ENCODE assay signal across 8 cellular contexts in the genomic region with DNA sequence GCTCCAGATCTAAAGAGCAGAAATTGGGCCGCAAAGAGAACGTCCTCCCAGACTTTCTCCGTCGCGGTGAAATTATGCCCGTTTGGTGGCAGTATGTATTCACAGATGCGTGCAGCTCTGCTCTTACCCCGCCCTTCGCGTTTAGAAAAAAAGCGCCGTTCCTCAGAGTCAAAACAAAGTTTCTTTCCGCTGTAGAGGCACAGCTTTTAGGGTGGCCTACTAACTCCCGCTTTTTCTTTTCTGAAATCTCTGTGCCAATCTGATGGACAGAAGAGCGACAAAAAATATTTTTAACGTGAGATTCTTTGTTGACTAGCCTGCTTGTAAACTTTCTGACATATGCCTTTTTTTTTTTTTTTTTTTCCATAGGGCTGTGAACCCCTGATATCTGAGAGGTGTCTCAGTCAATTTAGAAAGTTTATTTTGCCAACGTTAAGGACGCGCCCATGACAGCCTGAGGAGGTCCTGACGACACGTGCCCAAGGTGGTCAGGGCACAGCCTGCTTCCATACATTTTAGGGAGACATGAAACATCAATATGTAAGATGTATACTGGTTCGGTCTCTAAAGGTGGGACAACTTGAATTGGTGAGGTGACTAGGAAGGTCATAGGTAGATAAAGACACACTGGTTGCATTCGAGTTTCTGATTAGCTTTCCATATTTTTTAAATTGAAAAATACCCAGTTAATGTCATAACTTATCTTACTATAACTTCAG. TPM values are rescaled to one million over a fixed set of nuclear protein-coding genes. Genes with fewer than 3 reads are reported as not detected.
DNase-seq lines count a peak whose midpoint lies in the region; ATAC-seq, FAIRE-seq and TF ChIP-seq lines count a peak whose summit lies in the region.
"Not testable (repeated sequence)": the region's sequence is repeated elsewhere in the genome, so short reads cannot be mapped to it uniquely, and the experiment has no call there.

No MANE protein-coding gene starts in this region.

- FAIRE-seq in pancreas (lab: Jason Lieb, UNC) = not testable (repeated sequence)

- WGBS in pancreas, 2 donors = 1 to 5% methylated on average over 7 of the region's 23 CpGs
- 9% methylated on average over 7 of the region's 23 CpGs for WGBS in aorta, 2 donors

- H3K4me1 ChIP-seq in pancreas = peaks cover 0 to 23% (median 9%) of the 10 kb centered on the region in 3 donors
- H3K4me1 ChIP-seq in aorta (ENCODE audit: control insufficient read depth in 1 of 2, insufficient read depth in 2 of 2, low read length in 2 of 2) = not testable (repeated sequence)

- H3K4me3 ChIP-seq in pancreas = peak overlapping the region in 2 of 4 donors; percentile 18 to 25
- not testable (repeated sequence) for H3K4me3 ChIP-seq in aorta (ENCODE audit: low read length in 2 of 2)

- H3K36me3 ChIP-seq in pancreas; aorta (ENCODE audit: control insufficient read depth in 1 of 2, insufficient read depth in 2 of 2, low read length in 1 of 2): not testable (repeated sequence)

- not testable (repeated sequence) for H3K9me3 ChIP-seq in pancreas; aorta (ENCODE audit: control insufficient read depth, low read length)

- peaks cover 22% of the 10 kb centered on the region for H3K4me1 Mint-ChIP-seq in activated naive CD8-positive, alpha-beta T cell treated with anti-CD3 and anti-CD28 coated beads, Interleukin-2, amount 50 U/mL, for 24 hours
- H3K4me1 Mint-ChIP-seq in glutamatergic neuron (ENCODE audit: low read depth, unreplicated experiment) = not testable (repeated sequence)

- H3K36me3 Mint-ChIP-seq in activated naive CD8-positive, alpha-beta T cell treated with anti-CD3 and anti-CD28 coated beads, Interleukin-2, amount 50 U/mL, for 24 hours (ENCODE audit: low read depth); glutamatergic neuron (ENCODE audit: unreplicated experiment): not testable (repeated sequence)

- H3K4me3 Mint-ChIP-seq in activated naive CD8-positive, alpha-beta T cell treated with anti-CD3 and anti-CD28 coated beads, Interleukin-2, amount 50 U/mL, for 24 hours = peak overlapping the region; percentile 83
- peak overlapping the region; percentile 34 for H3K4me3 Mint-ChIP-seq in glutamatergic neuron (ENCODE audit: unreplicated experiment)

- DNase-seq in M059J (ENCODE audit: low read depth) (peak; percentile 58), SW480 (ENCODE audit: low spot score) (peak; percentile 58), pancreas (peak in 2 of 6 donors; percentile 27 to 30), aorta (peak in 1 of 2 donors; percentile 73)
- peak; percentile 31 for DNase-seq in activated naive CD8-positive, alpha-beta T cell treated with anti-CD3 and anti-CD28 coated beads, Interleukin-2, amount 50 U/mL, for 24 hours
- DNase-seq in glutamatergic neuron = not testable (repeated sequence)

- H3K27ac ChIP-seq in pancreas = peak overlapping the region in 2 of 4 donors; percentile 28 to 41
- not testable (repeated sequence) for H3K27ac ChIP-seq in aorta (ENCODE audit: low read depth in 1 of 2, low read length in 2 of 2)

- H3K27me3 ChIP-seq in pancreas; aorta (ENCODE audit: control insufficient read depth in 1 of 2, insufficient read depth in 2 of 2, low read length in 1 of 2): not testable (repeated sequence)

- TF ChIP-seq CTCF in glutamatergic neuron (IDR thresholded peaks at IDR 0.05; ENCODE audit: partially characterized antibody, unreplicated experiment); pancreas (IDR thresholded peaks at IDR 0.05): not testable (repeated sequence)

- H3K9me3 Mint-ChIP-seq in activated naive CD8-positive, alpha-beta T cell treated with anti-CD3 and anti-CD28 coated beads, Interleukin-2, amount 50 U/mL, for 24 hours; glutamatergic neuron (ENCODE audit: unreplicated experiment): not testable (repeated sequence)

- intact Hi-C loops in pancreas (cut with DNase I); aorta (cut with DNase I): not testable (repeated sequence)

- not testable (repeated sequence) for H3K27me3 Mint-ChIP-seq in activated naive CD8-positive, alpha-beta T cell treated with anti-CD3 and anti-CD28 coated beads, Interleukin-2, amount 50 U/mL, for 24 hours; glutamatergic neuron (ENCODE audit: unreplicated experiment)

- peak; percentile 35 for ATAC-seq in GM18519 (IDR thresholded peaks at IDR 0.05; ENCODE audit: low FRiP score, unreplicated experiment)
- peak; percentile 58 for ATAC-seq in HG02798 (IDR thresholded peaks at IDR 0.05; ENCODE audit: poor library complexity, unreplicated experiment)
- peak; percentile 64 for ATAC-seq in activated naive CD8-positive, alpha-beta T cell treated with anti-CD3 and anti-CD28 coated beads, Interleukin-2, amount 50 U/mL, for 24 hours
- ATAC-seq in pancreas = peak; percentile 66 to 74 (median 70)
- ATAC-seq in aorta (ENCODE audit: low FRiP score) = peak; percentile 86

- peak overlapping the region; percentile 98 for H3K27ac Mint-ChIP-seq in activated naive CD8-positive, alpha-beta T cell treated with anti-CD3 and anti-CD28 coated beads, Interleukin-2, amount 50 U/mL, for 24 hours
- H3K27ac Mint-ChIP-seq in glutamatergic neuron (ENCODE audit: unreplicated experiment) = not testable (repeated sequence)

RNA-seq across cellular contexts. Expression of gene PBDC1, which starts 27.1 kb away (rescaled TPM):
- total RNA-seq in M059J (2014; rRNA removed; shearing (Covaris generic)) = 10.0 and 18.1 TPM in 2 replicates
- total RNA-seq in glutamatergic neuron (ENCODE audit: unreplicated experiment) (24.3 TPM), pancreas (10 to 100 TPM in 3 of 6 donors, 1 to 10 TPM in 3; 5.8 to 12.9 (median 9.8) TPM), aorta (10 to 100 TPM; 20.0 to 20.7 TPM)
- polyA plus RNA-seq in pancreas (10 to 100 TPM; 10.6 to 18.8 TPM), aorta (10 to 100 TPM; 27.4 to 28.8 TPM)

Comparison
In these comparisons a context has a peak if more than half of its experiments do, and no peak if none do; other contexts are left out.
1. ATAC-seq: peak in every context shown above with its lines; median percentile 86 in aorta; 70 in pancreas; 64 in activated naive CD8-positive, alpha-beta T cell treated with anti-CD3 and anti-CD28 coated beads, Interleukin-2, amount 50 U/mL, for 24 hours; 58 in HG02798; 35 in GM18519.